1 cellular context compared by ENCODE assay signal in genomic region chr1:3459940-3460652, GRCh38.
TF ChIP-seq lines count a peak whose summit lies in the region.

No MANE protein-coding gene starts in this region.

TF ChIP-seq in HepG2, 621 proteins besides CTCF, POLR2A, EP300 and RAD21 (continued from another document and continues in another):
- TF ChIP-seq ATAD3A (CRISPR knock-in tag; IDR thresholded peaks at IDR 0.05) (no peak), TBX3 (IDR thresholded peaks at IDR 0.05; ENCODE audit: borderline replicate concordance) (no peak), MTF1 (CRISPR knock-in tag; IDR thresholded peaks at IDR 0.05) (no peak), ZNF292 (CRISPR knock-in tag; IDR thresholded peaks at IDR 0.05; ENCODE audit: borderline replicate concordance, low read depth) (peak; percentile 58; the same call in 1 of the 2 replicates), MTA3 (CRISPR knock-in tag; IDR thresholded peaks at IDR 0.05) (no peak), ONECUT2 (CRISPR knock-in tag; IDR thresholded peaks at IDR 0.05) (no peak), AHR (CRISPR knock-in tag; IDR thresholded peaks at IDR 0.05) (no peak), KLF6 (CRISPR knock-in tag; IDR thresholded peaks at IDR 0.05) (no peak; the same call in 1 of the 2 replicates), ZFP36L1 (CRISPR knock-in tag; IDR thresholded peaks at IDR 0.05) (peak; percentile 2; the same call in 1 of the 2 replicates), ZNF296 (CRISPR knock-in tag; conservative IDR thresholded peaks at IDR 0.05) (no peak), TCF7L2 (IDR thresholded peaks at IDR 0.05; ENCODE audit: low read depth, low read length) (no peak), CBX1 (IDR thresholded peaks at IDR 0.05; ENCODE audit: low read depth) (no peak), ZNF326 (CRISPR knock-in tag; IDR thresholded peaks at IDR 0.05; ENCODE audit: borderline replicate concordance) (no peak), SP5 (CRISPR knock-in tag; IDR thresholded peaks at IDR 0.05; ENCODE audit: borderline replicate concordance, low read depth) (peak; percentile 32; the same call in 1 of the 2 replicates), SIN3B (IDR thresholded peaks at IDR 0.05; ENCODE audit: low read length) (no peak), ZNF3 (CRISPR knock-in tag; IDR thresholded peaks at IDR 0.05) (no peak), IRF2 (CRISPR knock-in tag; IDR thresholded peaks at IDR 0.05) (no peak), MED1 (CRISPR knock-in tag; IDR thresholded peaks at IDR 0.05) (peak; percentile 61; the same call in 1 of the 2 replicates), GABPB1 (CRISPR knock-in tag; IDR thresholded peaks at IDR 0.05) (peak; percentile 17; the same call in 1 of the 2 replicates), PPARG (CRISPR knock-in tag; conservative IDR thresholded peaks at IDR 0.05) (0 out of 2 replicates have a peak, but pooled peaks have one; percentile 12), RFX5 (IDR thresholded peaks at IDR 0.05; ENCODE audit: low read depth, low read length) (no peak), EZH2 (conservative IDR thresholded peaks at IDR 0.05; ENCODE audit: low read depth, low read length) (no peak), MAFF (IDR thresholded peaks at IDR 0.05; ENCODE audit: low read depth, low read length) (no peak), GATAD2A (CRISPR knock-in tag; IDR thresholded peaks at IDR 0.05) (peak; percentile 76), ZNF557 (CRISPR knock-in tag; IDR thresholded peaks at IDR 0.05) (no peak), SIX1 (CRISPR knock-in tag; IDR thresholded peaks at IDR 0.05; ENCODE audit: borderline replicate concordance) (no peak), ZNF317 (CRISPR knock-in tag; IDR thresholded peaks at IDR 0.05) (no peak), SMC3 (IDR thresholded peaks at IDR 0.05; ENCODE audit: low read length) (no peak), ZNF691 (CRISPR knock-in tag; IDR thresholded peaks at IDR 0.05; ENCODE audit: borderline replicate concordance, low read depth) (no peak; the same call in 1 of the 2 replicates), FOXK2 (IDR thresholded peaks at IDR 0.05) (no peak), ADNP (CRISPR knock-in tag; IDR thresholded peaks at IDR 0.05) (no peak), NONO (IDR thresholded peaks at IDR 0.05) (no peak), NONO (CRISPR knock-in tag; conservative IDR thresholded peaks at IDR 0.05) (no peak; the same call in 1 of the 2 replicates), ZKSCAN1 (IDR thresholded peaks at IDR 0.05; ENCODE audit: low read length) (no peak; the same call in 1 of the 2 replicates), ZNF354B (CRISPR knock-in tag; IDR thresholded peaks at IDR 0.05) (no peak), ZSCAN21 (CRISPR knock-in tag; IDR thresholded peaks at IDR 0.05; ENCODE audit: borderline replicate concordance) (peak; percentile 63; the same call in 1 of the 2 replicates), ZNF710 (CRISPR knock-in tag; IDR thresholded peaks at IDR 0.05; ENCODE audit: borderline replicate concordance) (no peak), FOXO4 (CRISPR knock-in tag; conservative IDR thresholded peaks at IDR 0.05) (0 out of 2 replicates have a peak, but pooled peaks have one; percentile 85), ZNF33B (CRISPR knock-in tag; IDR thresholded peaks at IDR 0.05) (no peak), DPF2 (CRISPR knock-in tag; IDR thresholded peaks at IDR 0.05; ENCODE audit: borderline replicate concordance, low read depth) (no peak), ZNF75D (CRISPR knock-in tag; IDR thresholded peaks at IDR 0.05; ENCODE audit: borderline replicate concordance) (no peak), ARHGAP35 (CRISPR knock-in tag; IDR thresholded peaks at IDR 0.05; ENCODE audit: borderline replicate concordance) (no peak), ZNF432 (CRISPR knock-in tag; IDR thresholded peaks at IDR 0.05; ENCODE audit: borderline replicate concordance) (no peak), PBX2 (CRISPR knock-in tag; IDR thresholded peaks at IDR 0.05) (no peak), MIXL1 (CRISPR knock-in tag; IDR thresholded peaks at IDR 0.05) (0 out of 2 replicates have a peak, but pooled peaks have one; percentile 19), ZSCAN12 (CRISPR knock-in tag; IDR thresholded peaks at IDR 0.05) (0 out of 2 replicates have a peak, but pooled peaks have one; percentile 28), PAF1 (CRISPR knock-in tag; IDR thresholded peaks at IDR 0.05) (no peak), ZNF746 (CRISPR knock-in tag; IDR thresholded peaks at IDR 0.05) (0 out of 2 replicates have a peak, but pooled peaks have one; percentile 18), JUND (CRISPR knock-in tag; IDR thresholded peaks at IDR 0.05) (no peak), ZBTB34 (CRISPR knock-in tag; IDR thresholded peaks at IDR 0.05) (no peak), CSRNP2 (CRISPR knock-in tag; conservative IDR thresholded peaks at IDR 0.05; ENCODE audit: low read depth) (no peak), MIER3 (CRISPR knock-in tag; IDR thresholded peaks at IDR 0.05; ENCODE audit: borderline replicate concordance) (peak; percentile 57; the same call in 1 of the 2 replicates), YY1 (IDR thresholded peaks at IDR 0.05; ENCODE audit: insufficient read depth, insufficient replicate concordance, low read depth, low read length) (peak; percentile 47), E2F2 (CRISPR knock-in tag; IDR thresholded peaks at IDR 0.05; ENCODE audit: borderline replicate concordance) (no peak; the same call in 1 of the 2 replicates), ZNF83 (CRISPR knock-in tag; IDR thresholded peaks at IDR 0.05; ENCODE audit: borderline replicate concordance) (0 out of 2 replicates have a peak, but pooled peaks have one; percentile 10), ZSCAN30 (CRISPR knock-in tag; IDR thresholded peaks at IDR 0.05) (no peak), RBM22 (optimal IDR thresholded peaks at IDR 0.05; ENCODE audit: low read length) (no peak), TBX2 (CRISPR knock-in tag; IDR thresholded peaks at IDR 0.05; ENCODE audit: borderline replicate concordance) (peak; percentile 47), HOXD1 (CRISPR knock-in tag; IDR thresholded peaks at IDR 0.05) (no peak), CENPBD1 (CRISPR knock-in tag; IDR thresholded peaks at IDR 0.05; ENCODE audit: borderline replicate concordance, low read depth) (no peak), HMGA1 (CRISPR knock-in tag; conservative IDR thresholded peaks at IDR 0.05) (no peak), ZNF253 (CRISPR knock-in tag; IDR thresholded peaks at IDR 0.05; ENCODE audit: borderline replicate concordance) (no peak), ZNF839 (CRISPR knock-in tag; IDR thresholded peaks at IDR 0.05; ENCODE audit: borderline replicate concordance) (no peak), SMAD3 (CRISPR knock-in tag; IDR thresholded peaks at IDR 0.05) (no peak), ZNF577 (CRISPR knock-in tag; IDR thresholded peaks at IDR 0.05; ENCODE audit: borderline replicate concordance, low read depth) (no peak), ZNF33A (CRISPR knock-in tag; IDR thresholded peaks at IDR 0.05; ENCODE audit: borderline replicate concordance) (no peak), ZNF18 (CRISPR knock-in tag; IDR thresholded peaks at IDR 0.05; ENCODE audit: insufficient replicate concordance) (no peak), SYNCRIP (IDR thresholded peaks at IDR 0.05; ENCODE audit: insufficient read depth, low read depth, low read length) (no peak), ZZZ3 (CRISPR knock-in tag; IDR thresholded peaks at IDR 0.05; ENCODE audit: borderline replicate concordance) (peak; percentile 51; the same call in 1 of the 2 replicates)
